In the genomic region with DNA sequence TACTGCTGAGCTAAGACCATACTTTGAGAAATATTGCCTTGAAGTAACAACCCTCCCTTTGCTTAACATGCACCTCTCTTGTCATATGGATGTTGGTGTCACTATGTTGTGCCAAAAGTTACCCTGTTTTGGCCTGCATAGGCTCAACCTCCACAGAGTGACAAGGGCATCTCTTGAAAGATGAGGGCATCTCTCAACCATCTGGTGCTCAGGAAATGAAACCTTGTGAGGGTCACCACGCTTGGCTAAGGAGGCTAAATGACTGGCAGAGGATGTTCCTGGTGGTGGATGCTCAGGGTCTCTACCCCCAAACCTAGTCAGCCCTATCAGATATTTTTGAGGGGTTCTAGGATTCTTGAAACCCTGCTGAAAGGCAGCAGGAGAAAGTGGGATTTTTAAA, we compare ENCODE assay signal across 1 cellular context.
TF ChIP-seq lines count a peak whose summit lies in the region.

No MANE protein-coding gene starts in this region.

TF ChIP-seq in GM12878, 131 proteins besides CTCF, POLR2A, EP300 and RAD21 (continued from another document):
- TF ChIP-seq ETV6 (conservative IDR thresholded peaks at IDR 0.05 in 1 of 2, IDR thresholded peaks at IDR 0.05 in 1 of 2; ENCODE audit: borderline replicate concordance in 1 of 2, low read depth in 1 of 2) = no peak
- TF ChIP-seq SREBF1 (IDR thresholded peaks at IDR 0.05; ENCODE audit: low read length) = no peak
- no peak for TF ChIP-seq HCFC1 (IDR thresholded peaks at IDR 0.05; ENCODE audit: low read length)
- no peak for TF ChIP-seq FOXM1 (IDR thresholded peaks at IDR 0.05; ENCODE audit: low read depth, low read length)
- no peak for TF ChIP-seq IRF5 (IDR thresholded peaks at IDR 0.05; ENCODE audit: borderline replicate concordance)
